In genomic region chr7:17256375-17256774, GRCh38 we compare ENCODE assay signal across 15 cellular contexts. TPM values are rescaled to one million over a fixed set of nuclear protein-coding genes. Genes with fewer than 3 reads are reported as not detected.
DNase-seq lines count a peak whose midpoint lies in the region; ATAC-seq, FAIRE-seq and TF ChIP-seq lines count a peak whose summit lies in the region.
"Had no signal": no experiment of that assay in that cellular context is flagged by ENCODE, and none has a peak within 500 bp of the region (broad histone marks: within the 10 kb centered on the region; RNA-seq: fewer than 3 reads in every experiment).

No MANE protein-coding gene starts in this region.

- no peak for TF ChIP-seq CTCF in bronchial epithelial cell (IDR thresholded peaks at IDR 0.05; ENCODE audit: insufficient read depth, low read length, severe bottlenecking)
- no peak for TF ChIP-seq CTCF in type B pancreatic cell (conservative IDR thresholded peaks at IDR 0.05)

- H3K27ac Mint-ChIP-seq in type B pancreatic cell, result peak overlapping the region; percentile 24
- H3K27ac Mint-ChIP-seq: CD8-positive, alpha-beta T cell; H9 had no signal

- ATAC-seq in esophagus mucosa, result peak; percentile 62
- ATAC-seq in HG02852 (IDR thresholded peaks at IDR 0.05; ENCODE audit: unreplicated experiment), result no peak
- no peak for ATAC-seq in HG02759 (IDR thresholded peaks at IDR 0.05; ENCODE audit: unreplicated experiment)
- ATAC-seq: CD8-positive, alpha-beta T cell had no signal

- no peak for DNase-seq in H54 (ENCODE audit: insufficient read length, low spot score)
- DNase-seq in bronchial epithelial cell (ENCODE audit: low read depth), result peak; percentile 80
- DNase-seq in type B pancreatic cell (ENCODE audit: extremely low spot score, unreplicated experiment), result no peak
- DNase-seq in NCI-H2196 treated with DMSO at 0.1 percent for 48 hours (lab: John Stamatoyannopoulos, UW; ENCODE audit: unreplicated experiment), result no peak
- DNase-seq: 8988T; Calu3; CD8-positive, alpha-beta T cell; DMS79 treated with DMSO at 0.1 percent for 48 hours; GF-D8; GOT3; H9 had no signal

- FAIRE-seq in H54 (lab: Jason Lieb, UNC) (peak; percentile 58), bronchial epithelial cell (lab: Jason Lieb, UNC) (no peak)

- no peak for TF ChIP-seq POLR2A in H54 (IDR thresholded peaks at IDR 0.05; ENCODE audit: low read depth, low read length)

- no peaks in the 10 kb centered on the region for H3K9me3 Mint-ChIP-seq in type B pancreatic cell

- H3K27me3 ChIP-seq in bronchial epithelial cell (ENCODE audit: control insufficient read depth, insufficient read depth, low read length), result no peaks in the 10 kb centered on the region
- H3K27me3 ChIP-seq: BLaER1 had no signal

- H3K27me3 Mint-ChIP-seq in type B pancreatic cell, result no peaks in the 10 kb centered on the region

- H3K4me3 Mint-ChIP-seq in type B pancreatic cell, result peak overlapping the region; percentile 8
- H3K4me3 Mint-ChIP-seq: CD8-positive, alpha-beta T cell; H9 had no signal

- no peaks in the 10 kb centered on the region for H3K36me3 ChIP-seq in bronchial epithelial cell (ENCODE audit: control insufficient read depth, insufficient read depth, low read length)
- H3K36me3 ChIP-seq: BLaER1 had no signal

- no peaks in the 10 kb centered on the region for H3K36me3 Mint-ChIP-seq in type B pancreatic cell

- no peak overlapping the region for H3K4me3 ChIP-seq in bronchial epithelial cell (ENCODE audit: low read depth, low read length)
- H3K4me3 ChIP-seq: BLaER1 had no signal

- H3K4me1 Mint-ChIP-seq in type B pancreatic cell (ENCODE audit: unreplicated experiment), result peaks cover 4% of the 10 kb centered on the region
- H3K4me1 Mint-ChIP-seq: H9 had no signal

RNA-seq across cellular contexts. Expression of gene AHR, which starts 42.1 kb away (rescaled TPM):
- total RNA-seq in bronchial epithelial cell (85.6 and 114 TPM in 2 replicates), esophagus mucosa (34.3 TPM), type B pancreatic cell (ENCODE audit: low replicate concordance) (41.0 and 66.0 TPM in 2 replicates)
